In genomic region chr15:41115652-41116115, GRCh38 we compare ENCODE assay signal across 8 cellular contexts. TPM values are rescaled to one million over a fixed set of nuclear protein-coding genes. Genes with fewer than 3 reads are reported as not detected.
A peak's percentile ranks its signal among the peaks of the same experiment; 100 is the strongest.
DNase-seq lines count a peak whose midpoint lies in the region; FAIRE-seq and TF ChIP-seq lines count a peak whose summit lies in the region.

No MANE protein-coding gene starts in this region.

- H3K27me3 Mint-ChIP-seq in activated CD4-positive, alpha-beta T cell treated with anti-CD3 and anti-CD28 coated beads, Interleukin-2, amount 10 ng/mL, durations not matched to agents 7 days and 5 days: peaks cover 4% of the 10 kb centered on the region
- H3K27me3 Mint-ChIP-seq in dendritic cell treated with granulocyte-macrophage colony-stimulating factor and Interleukin-4, amounts not matched to agents 40 ng/mL and 50 ng/mL, for 4 days: peaks cover 2% of the 10 kb centered on the region

- H3K4me3 Mint-ChIP-seq in activated CD4-positive, alpha-beta T cell treated with anti-CD3 and anti-CD28 coated beads, Interleukin-2, amount 10 ng/mL, durations not matched to agents 7 days and 5 days: peak overlapping the region; percentile 89
- peak overlapping the region; percentile 98 for H3K4me3 Mint-ChIP-seq in dendritic cell treated with granulocyte-macrophage colony-stimulating factor and Interleukin-4, amounts not matched to agents 40 ng/mL and 50 ng/mL, for 4 days

- TF ChIP-seq POLR2A in GM12891 (IDR thresholded peaks at IDR 0.05; ENCODE audit: low read depth, low read length): no peak

- peaks cover 16% of the 10 kb centered on the region for H3K36me3 Mint-ChIP-seq in activated CD4-positive, alpha-beta T cell treated with anti-CD3 and anti-CD28 coated beads, Interleukin-2, amount 10 ng/mL, durations not matched to agents 7 days and 5 days (ENCODE audit: low read depth)
- peaks cover 30% of the 10 kb centered on the region for H3K36me3 Mint-ChIP-seq in dendritic cell treated with granulocyte-macrophage colony-stimulating factor and Interleukin-4, amounts not matched to agents 40 ng/mL and 50 ng/mL, for 4 days (ENCODE audit: low read depth)

- H3K9me3 Mint-ChIP-seq in activated CD4-positive, alpha-beta T cell treated with anti-CD3 and anti-CD28 coated beads, Interleukin-2, amount 10 ng/mL, durations not matched to agents 7 days and 5 days: no peaks in the 10 kb centered on the region
- no peaks in the 10 kb centered on the region for H3K9me3 Mint-ChIP-seq in dendritic cell treated with granulocyte-macrophage colony-stimulating factor and Interleukin-4, amounts not matched to agents 40 ng/mL and 50 ng/mL, for 4 days

- FAIRE-seq in GM12891 (lab: Jason Lieb, UNC): peak; percentile 74

- intact Hi-C loops in dendritic cell treated with granulocyte-macrophage colony-stimulating factor and Interleukin-4, amounts not matched to agents 40 ng/mL and 50 ng/mL, for 4 days (cut with micrococcal nuclease): loop anchor here (1.0 kb wide), 1 partner anchor 116 kb away; the partner anchor contains the start of gene CHP1

- POLR2A ChIA-PET in HEK293T (lab: Yijun Ruan, JAX): interaction anchor here (0.9 to 1.6 kb wide), 8 partner anchors 10 to 162 kb away, joined by 3 to 21 read pairs (median 4); partner anchors contain the start of gene CHAC1
- POLR2A ChIA-PET in activated CD4-positive, alpha-beta T cell treated with anti-CD3 and anti-CD28 coated beads, Interleukin-2, amount 10 ng/mL, durations not matched to agents 7 days and 5 days (lab: Charles Lee): no interaction called here

- CTCF ChIA-PET in HEK293T (lab: Yijun Ruan, JAX): no interaction called here
- CTCF ChIA-PET in activated CD4-positive, alpha-beta T cell treated with anti-CD3 and anti-CD28 coated beads, Interleukin-2, amount 10 ng/mL, durations not matched to agents 7 days and 5 days (lab: Charles Lee): interaction anchor here (2.4 kb wide), 1 partner anchor 10 kb away, joined by 6 read pairs; no protein-coding TSS in a partner anchor

- DNase-seq in GM12891 (ENCODE audit: insufficient read length, low spot score): peak; percentile 50
- peak; percentile 56 for DNase-seq in HEK293T (ENCODE audit: extremely low spot score)
- peak; percentile 44 for DNase-seq in MV-4-11 (lab: John Stamatoyannopoulos, UW)
- DNase-seq in activated CD4-positive, alpha-beta T cell treated with anti-CD3 and anti-CD28 coated beads, Interleukin-2, amount 10 ng/mL, durations not matched to agents 7 days and 5 days: peak; percentile 78
- peak; percentile 52 to 71 for DNase-seq in lung microvascular endothelial cell (ENCODE audit: low read depth in 2 of 2)
- DNase-seq in stimulated activated CD4-positive, alpha-beta T cell treated with anti-CD3 and anti-CD28 coated beads, TNF-alpha, amount 100 ng/mL, for 4 hours (ENCODE audit: low read depth in 3 of 3): peak; percentile 66 to 79 (median 76)
- no peak for DNase-seq in kidney tubule cell (ENCODE audit: low spot score)

- H3K27ac Mint-ChIP-seq in activated CD4-positive, alpha-beta T cell treated with anti-CD3 and anti-CD28 coated beads, Interleukin-2, amount 10 ng/mL, durations not matched to agents 7 days and 5 days: peak overlapping the region; percentile 98
- H3K27ac Mint-ChIP-seq in dendritic cell treated with granulocyte-macrophage colony-stimulating factor and Interleukin-4, amounts not matched to agents 40 ng/mL and 50 ng/mL, for 4 days: peak overlapping the region; percentile 100

- peaks cover 26% of the 10 kb centered on the region for H3K4me1 Mint-ChIP-seq in activated CD4-positive, alpha-beta T cell treated with anti-CD3 and anti-CD28 coated beads, Interleukin-2, amount 10 ng/mL, durations not matched to agents 7 days and 5 days
- peaks cover 26% of the 10 kb centered on the region for H3K4me1 Mint-ChIP-seq in dendritic cell treated with granulocyte-macrophage colony-stimulating factor and Interleukin-4, amounts not matched to agents 40 ng/mL and 50 ng/mL, for 4 days (ENCODE audit: low read depth)

TF ChIP-seq in GM12891, 5 proteins besides CTCF, POLR2A, EP300 and RAD21:
- no peak for TF ChIP-seq TAF1 (IDR thresholded peaks at IDR 0.05; ENCODE audit: low read depth, low read length)
- no peak for TF ChIP-seq POLR2AphosphoS5 (IDR thresholded peaks at IDR 0.05; ENCODE audit: low read depth, low read length)
- no peak for TF ChIP-seq PAX5 (IDR thresholded peaks at IDR 0.05; ENCODE audit: insufficient read depth, low read length, severe bottlenecking)
- no peak for TF ChIP-seq POU2F2 (IDR thresholded peaks at IDR 0.05; ENCODE audit: low read depth, low read length)
- TF ChIP-seq SPI1 (IDR thresholded peaks at IDR 0.05; ENCODE audit: low read depth, low read length): no peak

TF ChIP-seq in HEK293T, 16 proteins besides CTCF, POLR2A, EP300 and RAD21:
- TF ChIP-seq BHLHE40 (IDR thresholded peaks at IDR 0.05; ENCODE audit: borderline replicate concordance) (no peak), L3MBTL2 (conservative IDR thresholded peaks at IDR 0.05) (peak; percentile 62)

RNA-seq across cellular contexts. Expression of gene INO80, which starts 0.4 kb away (rescaled TPM):
- polyA plus RNA-seq in GM12891 (2012; ENCODE audit: low read depth, missing spikeins): 8.0 TPM
- 10 to 100 TPM; 24.5 to 26.2 TPM for total RNA-seq in activated CD4-positive, alpha-beta T cell treated with anti-CD3 and anti-CD28 coated beads, Interleukin-2, amount 10 ng/mL, durations not matched to agents 7 days and 5 days
- 14.2 and 21.4 TPM in 2 replicates for total RNA-seq in lung microvascular endothelial cell
